In genomic region chr5:39629946-39630345, GRCh38 we compare ENCODE assay signal across 24 cellular contexts.
"Had no signal": no experiment of that assay in that cellular context is flagged by ENCODE, and none has a peak within 500 bp of the region (broad histone marks: within the 10 kb centered on the region; RNA-seq: fewer than 3 reads in every experiment).

No MANE protein-coding gene starts in this region.

- FAIRE-seq: endometrium, islet of Langerhans, keratinocyte had no signal

- H3K27ac ChIP-seq: colonic mucosa, epithelial cell of prostate, esophagus squamous epithelium, gastrocnemius medialis, heart right ventricle, left lung, lower lobe of right lung had no signal

- H3K4me3 ChIP-seq: colonic mucosa, esophagus squamous epithelium, gastrocnemius medialis, heart right ventricle, left lung, lower lobe of right lung, mucosa of descending colon had no signal

- H3K36me3 ChIP-seq: colonic mucosa, esophagus squamous epithelium, gastrocnemius medialis, heart right ventricle, left lung, lower lobe of right lung had no signal

- H3K4me1 ChIP-seq: colonic mucosa, gastrocnemius medialis, heart right ventricle, left lung, lower lobe of right lung had no signal

- H3K27me3 ChIP-seq: colonic mucosa, esophagus squamous epithelium, gastrocnemius medialis, left lung had no signal

- H3K9me3 ChIP-seq: colonic mucosa, esophagus squamous epithelium, gastrocnemius medialis, heart right ventricle, left lung, lower lobe of right lung, mucosa of descending colon had no signal

- DNase-seq: colonic mucosa; cortex of kidney; effector CD8-positive, alpha-beta T cell; effector memory CD8-positive, alpha-beta T cell; endodermal cell; erythroblast; esophagus squamous epithelium; foreskin fibroblast; foreskin melanocyte; gastrocnemius medialis; glutamatergic neuron; head of caudate nucleus; heart right ventricle; hippocampal formation; left cardiac atrium; left lung; left ventricle myocardium superior; lower lobe of right lung; mesenchymal stem cell; mucosa of descending colon had no signal
